ENCODE assay signal across 1 cellular context in the genomic region with DNA sequence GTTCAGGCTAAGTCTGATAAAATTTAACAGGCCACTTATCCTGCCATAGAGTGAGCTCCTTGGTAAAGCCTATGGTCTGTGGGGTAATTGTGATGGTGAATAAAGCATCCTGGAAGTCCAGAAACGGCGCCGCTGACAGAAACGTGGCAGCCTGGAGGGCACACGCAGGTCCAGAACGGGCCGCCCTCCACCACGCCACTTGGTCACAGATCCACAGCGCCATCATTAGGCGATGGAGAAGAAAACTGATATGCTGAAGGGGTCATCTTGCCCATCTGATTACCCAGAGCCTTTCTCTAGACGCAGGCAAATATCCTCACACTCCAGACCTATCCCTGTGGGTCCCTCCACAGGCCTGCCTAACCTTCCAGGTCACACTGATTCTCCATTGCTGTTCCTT.
TF ChIP-seq lines count a peak whose summit lies in the region.

No MANE protein-coding gene starts in this region.

TF ChIP-seq in H1, 55 proteins besides CTCF, POLR2A, EP300 and RAD21:
- TF ChIP-seq HDAC2 (IDR thresholded peaks at IDR 0.05; ENCODE audit: borderline replicate concordance in 1 of 2, low read depth in 2 of 2, low read length in 2 of 2), result no peak
- TF ChIP-seq CTBP2 (IDR thresholded peaks at IDR 0.05; ENCODE audit: borderline replicate concordance, insufficient read depth, insufficient read length, low read length), result no peak
- TF ChIP-seq SRF (IDR thresholded peaks at IDR 0.05; ENCODE audit: low read depth, low read length), result no peak
- TF ChIP-seq CHD1 (IDR thresholded peaks at IDR 0.05; ENCODE audit: low read depth, low read length), result no peak
- no peak for TF ChIP-seq CHD2 (IDR thresholded peaks at IDR 0.05; ENCODE audit: low read length)
- TF ChIP-seq RNF2 (IDR thresholded peaks at IDR 0.05; ENCODE audit: borderline replicate concordance, low read depth, low read length, missing control alignments, poor library complexity, severe bottlenecking), result no peak
- no peak for TF ChIP-seq MAX (IDR thresholded peaks at IDR 0.05)
- TF ChIP-seq SAP30 (IDR thresholded peaks at IDR 0.05; ENCODE audit: insufficient read depth, insufficient replicate concordance, low read length), result no peak
- no peak for TF ChIP-seq BRCA1 (IDR thresholded peaks at IDR 0.05; ENCODE audit: low read depth, low read length)
- no peak for TF ChIP-seq PHF8 (conservative IDR thresholded peaks at IDR 0.05; ENCODE audit: low read depth, low read length)
- TF ChIP-seq SP4 (IDR thresholded peaks at IDR 0.05; ENCODE audit: low read length), result no peak
- TF ChIP-seq ATF3 (IDR thresholded peaks at IDR 0.05; ENCODE audit: insufficient read depth, low read depth, low read length), result no peak
- TF ChIP-seq JUND (IDR thresholded peaks at IDR 0.05; ENCODE audit: low read length), result no peak
- TF ChIP-seq EZH2 (IDR thresholded peaks at IDR 0.05; ENCODE audit: low read depth, low read length, severe bottlenecking), result no peak
- no peak for TF ChIP-seq MAFK (IDR thresholded peaks at IDR 0.05; ENCODE audit: low read depth, low read length)
- TF ChIP-seq TCF12 (IDR thresholded peaks at IDR 0.05; ENCODE audit: low read depth, low read length), result no peak
- no peak for TF ChIP-seq SUZ12 (IDR thresholded peaks at IDR 0.05; ENCODE audit: low read length)
TF ChIP-seq in H1: peak in this region for 0.
